In genomic region chr2:127886593-127886935, GRCh38 we compare ENCODE assay signal across 8 cellular contexts. TPM values are rescaled to one million over a fixed set of nuclear protein-coding genes. Genes with fewer than 3 reads are reported as not detected.
DNase-seq lines count a peak whose midpoint lies in the region; ATAC-seq and TF ChIP-seq lines count a peak whose summit lies in the region.
"Not testable (repeated sequence)": the region's sequence is repeated elsewhere in the genome, so short reads cannot be mapped to it uniquely, and the experiment has no call there.

No MANE protein-coding gene starts in this region.

- H3K9ac ChIP-seq in Loucy (ENCODE audit: low read depth, low read length, poor library complexity, severe bottlenecking), result peak overlapping the region; percentile 62

- peaks cover 52% of the 10 kb centered on the region for H3K4me1 Mint-ChIP-seq in activated T-cell treated with anti-CD3 and anti-CD28 coated beads, Interleukin-2, amount 50 U/mL, for 72 hours (ENCODE audit: low read depth)
- H3K4me1 Mint-ChIP-seq in endothelial cell (ENCODE audit: unreplicated experiment), result peaks cover 21% of the 10 kb centered on the region

- 0% methylated on average over 1 of the region's 32 CpGs for WGBS in right lobe of liver (ENCODE audit: insufficient coverage, low coverage, low lambda C conversion rate, missing lambda C conversion rate)
- WGBS in sigmoid colon, 2 donors, result 0% methylated on average over 31 to 32 of the region's 32 CpGs

- not testable (repeated sequence) for DNase-seq in BE2C; activated T-cell treated with anti-CD3 and anti-CD28 coated beads, Interleukin-2, amount 50 U/mL, for 72 hours; endothelial cell (ENCODE audit: low spot score); right lobe of liver; sigmoid colon

- H3K9me2 ChIP-seq in Loucy (replicated peaks; ENCODE audit: low read depth, low read length), result not testable (repeated sequence)

- peaks cover 4 to 12% of the 10 kb centered on the region in 2 donors for H3K36me3 Mint-ChIP-seq in activated T-cell treated with anti-CD3 and anti-CD28 coated beads, Interleukin-2, amount 50 U/mL, for 72 hours (ENCODE audit: insufficient read depth in 2 of 2)
- peaks cover 17% of the 10 kb centered on the region for H3K36me3 Mint-ChIP-seq in endothelial cell (ENCODE audit: low read depth, unreplicated experiment)

- TF ChIP-seq CTCF in BE2C (IDR thresholded peaks at IDR 0.05; ENCODE audit: low read depth, low read length); Loucy (conservative IDR thresholded peaks at IDR 0.05; ENCODE audit: low read length); endothelial cell (IDR thresholded peaks at IDR 0.05; ENCODE audit: unreplicated experiment); right lobe of liver (IDR thresholded peaks at IDR 0.05); sigmoid colon (IDR thresholded peaks at IDR 0.05): not testable (repeated sequence)

- not testable (repeated sequence) for TF ChIP-seq EP300 in sigmoid colon (IDR thresholded peaks at IDR 0.05)

- H3K79me2 ChIP-seq in Loucy (ENCODE audit: insufficient read depth, low read length), result peaks cover 46% of the 10 kb centered on the region

- peak overlapping the region; percentile 72 for H3K27ac Mint-ChIP-seq in activated T-cell treated with anti-CD3 and anti-CD28 coated beads, Interleukin-2, amount 50 U/mL, for 72 hours
- H3K27ac Mint-ChIP-seq in endothelial cell (ENCODE audit: unreplicated experiment), result not testable (repeated sequence)

- TF ChIP-seq POLR2A in right lobe of liver (IDR thresholded peaks at IDR 0.05); sigmoid colon (IDR thresholded peaks at IDR 0.05): not testable (repeated sequence)

- intact Hi-C loops in right lobe of liver (cut with DNase I), result not testable (repeated sequence)
- intact Hi-C loops in sigmoid colon (cut with DNase I), result loop anchor here (5.0 kb wide), 1 partner anchor 66 kb away; no protein-coding TSS in a partner anchor

- not testable (repeated sequence) for H3F3A ChIP-seq in Loucy (ENCODE audit: low read depth)

- H3K4me3 ChIP-seq in BE2C (ENCODE audit: low read depth, low read length), result peak overlapping the region; percentile 51
- peak overlapping the region; percentile 79 for H3K4me3 ChIP-seq in Loucy (ENCODE audit: low read length, poor library complexity, severe bottlenecking)
- H3K4me3 ChIP-seq in right lobe of liver, result peak overlapping the region; percentile 54 to 74 (median 66)
- peak overlapping the region; percentile 49 to 63 (median 60) for H3K4me3 ChIP-seq in sigmoid colon

- ATAC-seq in GM19324 (IDR thresholded peaks at IDR 0.05; ENCODE audit: low FRiP score, unreplicated experiment), result peak; percentile 41
- ATAC-seq in HG02884 (IDR thresholded peaks at IDR 0.05; ENCODE audit: unreplicated experiment), result peak; percentile 23
- ATAC-seq in activated T-cell treated with anti-CD3 and anti-CD28 coated beads, Interleukin-2, amount 50 U/mL, for 72 hours (replicated peaks in 1 of 2), result peak; percentile 36 to 42
- ATAC-seq in right lobe of liver, result peak; percentile 47 to 63 (median 59)

- H3K4me3 Mint-ChIP-seq in activated T-cell treated with anti-CD3 and anti-CD28 coated beads, Interleukin-2, amount 50 U/mL, for 72 hours, result peak overlapping the region; percentile 86 to 92
- H3K4me3 Mint-ChIP-seq in endothelial cell (ENCODE audit: unreplicated experiment), result peak overlapping the region; percentile 82

- not testable (repeated sequence) for H3K27me3 ChIP-seq in BE2C; Loucy (ENCODE audit: insufficient read depth, low read length, poor library complexity, severe bottlenecking); right lobe of liver; sigmoid colon

- H2AFZ ChIP-seq in Loucy (ENCODE audit: low read length), result 0 out of 2 replicates have a peak overlapping the region, but pooled peaks have one; percentile 48

- H3K9me3 ChIP-seq in BE2C; Loucy (ENCODE audit: insufficient read depth, low read depth, low read length); right lobe of liver; sigmoid colon: not testable (repeated sequence)

- H4K20me1 ChIP-seq in Loucy (ENCODE audit: insufficient read depth, low read length, poor library complexity, severe bottlenecking), result peaks cover 26% of the 10 kb centered on the region

- not testable (repeated sequence) for H3K27me3 Mint-ChIP-seq in activated T-cell treated with anti-CD3 and anti-CD28 coated beads, Interleukin-2, amount 50 U/mL, for 72 hours (ENCODE audit: low read depth)
- peaks cover 14% of the 10 kb centered on the region for H3K27me3 Mint-ChIP-seq in endothelial cell (ENCODE audit: unreplicated experiment)

- H3K4me1 ChIP-seq in BE2C, result not testable (repeated sequence)
- H3K4me1 ChIP-seq in Loucy (ENCODE audit: insufficient read depth, low read length, poor library complexity, severe bottlenecking), result peaks cover 33% of the 10 kb centered on the region
- H3K4me1 ChIP-seq in right lobe of liver, result peaks cover 0 to 24% (median 0%) of the 10 kb centered on the region in 4 donors
- H3K4me1 ChIP-seq in sigmoid colon, result peaks cover 0 to 51% (median 37%) of the 10 kb centered on the region in 4 donors

- H3K27ac ChIP-seq in right lobe of liver (peak overlapping the region; percentile 80 to 87 (median 83)), sigmoid colon (peak overlapping the region; percentile 87 to 92 (median 90))

- not testable (repeated sequence) for H3K36me3 ChIP-seq in BE2C; Loucy (ENCODE audit: insufficient read depth, low read length)
- H3K36me3 ChIP-seq in right lobe of liver (peaks cover 0 to 15% (median 2%) of the 10 kb centered on the region in 4 donors), sigmoid colon (peaks cover 0 to 22% (median 0%) of the 10 kb centered on the region in 4 donors)

- peak overlapping the region; percentile 79 for H3K4me2 ChIP-seq in Loucy (ENCODE audit: low read depth, low read length, poor library complexity, severe bottlenecking)

- not testable (repeated sequence) for H3K9me3 Mint-ChIP-seq in activated T-cell treated with anti-CD3 and anti-CD28 coated beads, Interleukin-2, amount 50 U/mL, for 72 hours; endothelial cell (ENCODE audit: unreplicated experiment)

RNA-seq across cellular contexts. Expression of gene AMMECR1L, which starts 0.8 kb away (rescaled TPM):
- polyA plus RNA-seq in BE2C (2012; ENCODE audit: insufficient read depth, insufficient read length, low read depth), result 14.5 TPM
- 10 to 100 TPM; 24.8 to 25.3 TPM for total RNA-seq in activated T-cell treated with anti-CD3 and anti-CD28 coated beads, Interleukin-2, amount 50 U/mL, for 72 hours
- total RNA-seq in endothelial cell (ENCODE audit: unreplicated experiment), result 26.3 TPM
- total RNA-seq in right lobe of liver, result 1 to 10 TPM; 5.3 to 7.6 (median 6.7) TPM
- total RNA-seq in sigmoid colon, result 10 to 100 TPM in 2 of 4 donors, 1 to 10 TPM in 2; 7.8 to 12.2 (median 9.3) TPM
- 1 to 10 TPM; 3.6 to 9.0 (median 5.3) TPM for polyA plus RNA-seq in sigmoid colon

RNA-seq across cellular contexts. Expression of gene POLR2D, which starts 28.6 kb away (rescaled TPM):
- 24.7 TPM for polyA plus RNA-seq in BE2C (2012; ENCODE audit: insufficient read depth, insufficient read length, low read depth)
- total RNA-seq in activated T-cell treated with anti-CD3 and anti-CD28 coated beads, Interleukin-2, amount 50 U/mL, for 72 hours, result 10 to 100 TPM; 56.3 to 74.7 TPM
- total RNA-seq in endothelial cell (ENCODE audit: unreplicated experiment) (24.4 TPM), right lobe of liver (10 to 100 TPM; 10.1 to 21.5 (median 15.5) TPM), sigmoid colon (10 to 100 TPM in 3 of 4 donors, 1 to 10 TPM in 1; 9.7 to 12.9 (median 12.3) TPM)
- 10 to 100 TPM in 2 of 3 donors, 1 to 10 TPM in 1; 9.9 to 18.8 (median 10.8) TPM for polyA plus RNA-seq in sigmoid colon
